ENCODE assay signal across 7 cellular contexts in the genomic region with DNA sequence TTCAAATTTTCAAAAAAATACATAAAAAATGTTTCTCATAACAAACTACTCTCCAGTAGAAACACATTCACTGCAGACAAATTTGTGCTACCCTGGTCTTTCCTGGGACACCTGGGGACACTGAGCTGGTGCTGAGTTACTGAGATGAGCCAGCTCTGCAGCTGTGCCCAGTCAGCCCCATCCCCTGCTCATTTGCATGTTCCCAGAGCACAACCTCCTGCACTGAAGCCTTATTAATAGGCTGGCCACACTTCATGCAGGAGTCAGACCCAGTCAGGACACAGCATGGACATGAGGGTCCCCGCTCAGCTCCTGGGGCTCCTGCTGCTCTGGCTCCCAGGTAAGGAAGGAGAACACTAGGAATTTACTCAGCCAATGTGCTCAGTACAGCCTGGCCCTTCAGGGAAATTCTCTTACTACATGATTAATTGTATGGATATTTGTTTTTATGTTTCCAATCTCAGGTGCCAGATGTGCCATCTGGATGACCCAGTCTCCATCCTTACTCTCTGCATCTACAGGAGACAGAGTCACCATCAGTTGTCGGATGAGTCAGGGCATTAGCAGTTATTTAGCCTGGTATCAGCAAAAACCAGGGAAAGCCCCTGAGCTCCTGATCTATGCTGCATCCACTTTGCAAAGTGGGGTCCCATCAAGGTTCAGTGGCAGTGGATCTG.
DNase-seq lines count a peak whose midpoint lies in the region; ATAC-seq and TF ChIP-seq lines count a peak whose summit lies in the region.
"Not testable (repeated sequence)": the region's sequence is repeated elsewhere in the genome, so short reads cannot be mapped to it uniquely, and the experiment has no call there.

No MANE protein-coding gene starts in this region.

- peaks cover 9 to 70% (median 57%) of the 10 kb centered on the region in 10 experiments for H3K4me1 ChIP-seq in BLaER1 treated with 17β-estradiol and CSF1 and Interleukin-3, amounts not matched to agents 10 nM and 100 nM
- peaks cover 36% of the 10 kb centered on the region for H3K4me1 ChIP-seq in OCI-LY3 (ENCODE audit: low read length)

- H4K20me1 ChIP-seq in BLaER1 treated with 17β-estradiol and CSF1 and Interleukin-3, amounts not matched to agents 10 nM and 100 nM; OCI-LY3 (ENCODE audit: insufficient read depth, low read length): not testable (repeated sequence)

- H3K9ac ChIP-seq in BLaER1 treated with 17β-estradiol and CSF1 and Interleukin-3, amounts not matched to agents 10 nM and 100 nM, result peak overlapping the region in 6 of 11 experiments; percentile 55 to 81 (median 78); a peak in 11 of 22 replicates
- H3K9ac ChIP-seq in OCI-LY3 (ENCODE audit: low read length), result peak overlapping the region; percentile 40; the same call in 1 of the 2 replicates

- peaks cover 10 to 29% (median 12%) of the 10 kb centered on the region in 3 donors for H3K4me1 Mint-ChIP-seq in IgD-negative memory B cell
- peaks cover 19 to 25% of the 10 kb centered on the region in 2 donors for H3K4me1 Mint-ChIP-seq in stimulated activated naive B cell treated with anti-CD40 and anti-IgM and Interleukin-4, amounts not matched to agents 10 μg/mL and 1 μg/mL and 100 μg/mL, for 72 hours

- not testable (repeated sequence) for H3K9me3 ChIP-seq in BLaER1 treated with 17β-estradiol and CSF1 and Interleukin-3, amounts not matched to agents 10 nM and 100 nM (replicated peaks in 1 of 11); OCI-LY3 (ENCODE audit: insufficient read depth, low read length)

- not testable (repeated sequence) for TF ChIP-seq CTCF in OCI-LY3 (IDR thresholded peaks at IDR 0.05; ENCODE audit: low read depth, low read length)

- TF ChIP-seq POLR2A in Raji (IDR thresholded peaks at IDR 0.05; ENCODE audit: insufficient read depth, low read depth, low read length), result peak; percentile 66; the same call in 1 of the 2 replicates

- ATAC-seq in GM18858 (IDR thresholded peaks at IDR 0.05; ENCODE audit: unreplicated experiment), result peak; percentile 41
- ATAC-seq in stimulated activated naive B cell treated with anti-CD40 and anti-IgM and Interleukin-4, amounts not matched to agents 10 μg/mL and 1 μg/mL and 100 μg/mL, for 72 hours (replicated peaks), result peak; percentile 57 to 66

- not testable (repeated sequence) for H3K27me3 Mint-ChIP-seq in IgD-negative memory B cell; stimulated activated naive B cell treated with anti-CD40 and anti-IgM and Interleukin-4, amounts not matched to agents 10 μg/mL and 1 μg/mL and 100 μg/mL, for 72 hours

- H3K4me3 ChIP-seq in BLaER1 treated with 17β-estradiol and CSF1 and Interleukin-3, amounts not matched to agents 10 nM and 100 nM, result peak overlapping the region in 5 of 10 experiments; percentile 38 to 54 (median 48); a peak in 8 of 20 replicates
- H3K4me3 ChIP-seq in OCI-LY3 (ENCODE audit: low read length), result peak overlapping the region; percentile 59

- H3K27ac Mint-ChIP-seq in IgD-negative memory B cell; stimulated activated naive B cell treated with anti-CD40 and anti-IgM and Interleukin-4, amounts not matched to agents 10 μg/mL and 1 μg/mL and 100 μg/mL, for 72 hours: not testable (repeated sequence)

- not testable (repeated sequence) for H3K36me3 Mint-ChIP-seq in IgD-negative memory B cell; stimulated activated naive B cell treated with anti-CD40 and anti-IgM and Interleukin-4, amounts not matched to agents 10 μg/mL and 1 μg/mL and 100 μg/mL, for 72 hours

- peak overlapping the region; percentile 32 to 88 (median 77); a peak in 21 of 22 replicates for H3K4me2 ChIP-seq in BLaER1 treated with 17β-estradiol and CSF1 and Interleukin-3, amounts not matched to agents 10 nM and 100 nM
- peak overlapping the region; percentile 88 for H3K4me2 ChIP-seq in OCI-LY3 (ENCODE audit: low read length)

- not testable (repeated sequence) for H3K27me3 ChIP-seq in BLaER1 treated with 17β-estradiol and CSF1 and Interleukin-3, amounts not matched to agents 10 nM and 100 nM; OCI-LY3 (ENCODE audit: low read depth, low read length)

- H3K4me3 Mint-ChIP-seq in IgD-negative memory B cell, result peak overlapping the region; percentile 68 to 86 (median 75)
- H3K4me3 Mint-ChIP-seq in stimulated activated naive B cell treated with anti-CD40 and anti-IgM and Interleukin-4, amounts not matched to agents 10 μg/mL and 1 μg/mL and 100 μg/mL, for 72 hours, result peak overlapping the region in 1 of 2 donors; percentile 33

- peak overlapping the region in 8 of 11 experiments; percentile 38 to 94 (median 81); a peak in 15 of 22 replicates for H3K27ac ChIP-seq in BLaER1 treated with 17β-estradiol and CSF1 and Interleukin-3, amounts not matched to agents 10 nM and 100 nM
- H3K27ac ChIP-seq in OCI-LY3 (ENCODE audit: low read length), result peak overlapping the region; percentile 83

- H3K36me3 ChIP-seq in BLaER1 treated with 17β-estradiol and CSF1 and Interleukin-3, amounts not matched to agents 10 nM and 100 nM; OCI-LY3 (replicated peaks; ENCODE audit: low read depth, low read length): not testable (repeated sequence)

- DNase-seq in kidney tubule cell (ENCODE audit: low spot score), result peak; percentile 82
- DNase-seq in stimulated activated naive B cell treated with anti-CD40 and anti-IgM and Interleukin-4, amounts not matched to agents 10 μg/mL and 1 μg/mL and 100 μg/mL, for 72 hours, result not testable (repeated sequence)

- not testable (repeated sequence) for H2AFZ ChIP-seq in OCI-LY3 (ENCODE audit: low read depth, low read length)

- H3K9me3 Mint-ChIP-seq in IgD-negative memory B cell; stimulated activated naive B cell treated with anti-CD40 and anti-IgM and Interleukin-4, amounts not matched to agents 10 μg/mL and 1 μg/mL and 100 μg/mL, for 72 hours: not testable (repeated sequence)

- H3K79me2 ChIP-seq in OCI-LY3 (ENCODE audit: low read length), result not testable (repeated sequence)
